In the genomic region with DNA sequence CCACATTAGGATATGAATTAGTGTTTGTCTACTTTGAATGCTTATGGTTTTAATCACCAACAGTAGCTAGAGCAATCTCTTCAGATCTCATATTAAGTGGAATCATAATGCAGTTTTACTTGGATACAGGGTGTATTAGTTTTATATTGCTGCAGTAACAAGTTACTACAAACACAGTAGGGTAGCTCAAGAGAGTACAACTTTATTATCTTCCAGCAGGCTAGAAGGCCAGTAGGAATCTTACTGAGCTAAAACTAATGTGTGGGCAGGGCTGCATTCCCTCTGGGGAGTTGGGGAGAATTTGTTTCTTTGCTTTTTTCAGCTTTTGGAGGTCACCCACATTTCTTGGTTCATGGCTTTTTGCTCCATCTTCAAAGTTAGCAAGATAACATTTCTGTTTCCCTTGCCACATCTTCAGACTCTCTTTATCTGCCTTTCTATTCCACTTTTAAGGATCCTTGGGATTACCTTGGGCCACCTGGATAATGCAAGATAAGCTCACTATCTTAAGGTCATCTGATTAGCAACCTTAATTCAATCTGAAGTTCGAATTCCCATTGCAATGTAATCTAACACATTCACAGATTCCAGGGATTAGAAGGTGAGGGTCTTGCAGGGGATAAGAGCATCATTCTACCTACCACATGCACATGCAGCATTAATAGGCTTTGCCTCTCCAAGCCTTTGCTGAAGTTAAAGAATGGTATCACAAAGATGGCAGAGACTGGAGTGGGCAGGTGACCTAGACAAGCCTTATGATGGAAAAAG, we compare ENCODE assay signal across 19 cellular contexts.
A peak's percentile ranks its signal among the peaks of the same experiment; 100 is the strongest.
DNase-seq lines count a peak whose midpoint lies in the region; ATAC-seq, FAIRE-seq and TF ChIP-seq lines count a peak whose summit lies in the region.
"Had no signal": no experiment of that assay in that cellular context is flagged by ENCODE, and none has a peak within 500 bp of the region (broad histone marks: within the 10 kb centered on the region; RNA-seq: fewer than 3 reads in every experiment).

No MANE protein-coding gene starts in this region.

- peaks cover 0 to 7% (median 0%) of the 10 kb centered on the region in 4 donors for H3K4me1 ChIP-seq in esophagus muscularis mucosa
- no peaks in the 10 kb centered on the region for H3K4me1 ChIP-seq in naive thymus-derived CD4-positive, alpha-beta T cell (ENCODE audit: control insufficient read depth in 2 of 2, insufficient read depth in 2 of 2, low read length in 2 of 2)
- H3K4me1 ChIP-seq: BLaER1 had no signal

- H3K27ac ChIP-seq in WERI-Rb-1: no peak overlapping the region
- no peak overlapping the region for H3K27ac ChIP-seq in esophagus muscularis mucosa (replicated peaks in 1 of 4)
- no peak overlapping the region for H3K27ac ChIP-seq in naive thymus-derived CD4-positive, alpha-beta T cell (ENCODE audit: low read depth, low read length)
- H3K27ac ChIP-seq: BLaER1, GM23248 had no signal

- POLR2A ChIA-PET in naive thymus-derived CD4-positive, alpha-beta T cell (lab: Charles Lee): no interaction called here

- no peaks in the 10 kb centered on the region for H3K36me3 Mint-ChIP-seq in naive thymus-derived CD4-positive, alpha-beta T cell
- H3K36me3 Mint-ChIP-seq: CD14-positive monocyte; CD4-positive, alpha-beta memory T cell had no signal

- H3K9me3 Mint-ChIP-seq in naive thymus-derived CD4-positive, alpha-beta T cell: peaks cover 0 to 14% (median 7%) of the 10 kb centered on the region in 11 donors

- 74% methylated on average over 1 of the region's 1 CpG for WGBS in esophagus muscularis mucosa

- TF ChIP-seq EP300 in esophagus muscularis mucosa (IDR thresholded peaks at IDR 0.05): no peak

- no peak overlapping the region for H3K4me3 ChIP-seq in WERI-Rb-1 (ENCODE audit: low read depth, low read length)
- H3K4me3 ChIP-seq in esophagus muscularis mucosa: no peak overlapping the region
- no peak overlapping the region for H3K4me3 ChIP-seq in naive thymus-derived CD4-positive, alpha-beta T cell (ENCODE audit: low read length)
- H3K4me3 ChIP-seq: BLaER1, GM12878, GM23248 had no signal

- H3K36me3 ChIP-seq in WERI-Rb-1: no peaks in the 10 kb centered on the region
- H3K36me3 ChIP-seq in esophagus muscularis mucosa: no peaks in the 10 kb centered on the region
- H3K36me3 ChIP-seq in naive thymus-derived CD4-positive, alpha-beta T cell (ENCODE audit: control insufficient read depth in 2 of 3, insufficient read depth in 3 of 3, low read length in 3 of 3): no peaks in the 10 kb centered on the region
- H3K36me3 ChIP-seq: BLaER1 had no signal

- FAIRE-seq in H54 (lab: Jason Lieb, UNC): peak; percentile 60
- FAIRE-seq: GM12878 had no signal

- TF ChIP-seq CTCF in WERI-Rb-1 (IDR thresholded peaks at IDR 0.05; ENCODE audit: low read depth, low read length): no peak
- no peak for TF ChIP-seq CTCF in esophagus muscularis mucosa (IDR thresholded peaks at IDR 0.05)

- H3K9me3 ChIP-seq in WERI-Rb-1 (ENCODE audit: severe bottlenecking) (peaks cover 10% of the 10 kb centered on the region), esophagus muscularis mucosa (no peaks in the 10 kb centered on the region)
- no peaks in the 10 kb centered on the region for H3K9me3 ChIP-seq in naive thymus-derived CD4-positive, alpha-beta T cell (ENCODE audit: control insufficient read depth in 2 of 3, low read length in 3 of 3)

- intact Hi-C loops in Right ventricle myocardium superior (cut with DNase I) (no loop called here), left cardiac atrium (cut with DNase I) (no loop called here), esophagus muscularis mucosa (cut with DNase I) (no loop called here)
- intact Hi-C loops in naive thymus-derived CD4-positive, alpha-beta T cell (cut with micrococcal nuclease): no loop called here

- peak; percentile 42 for ATAC-seq in Right ventricle myocardium superior (ENCODE audit: poor library complexity)
- no peak for ATAC-seq in left cardiac atrium
- no peak for ATAC-seq in naive thymus-derived CD4-positive, alpha-beta T cell
- ATAC-seq: GM12878 had no signal

- H3K27me3 Mint-ChIP-seq in naive thymus-derived CD4-positive, alpha-beta T cell: peaks cover 0 to 5% (median 0%) of the 10 kb centered on the region in 5 donors

- TF ChIP-seq POLR2A in H54 (IDR thresholded peaks at IDR 0.05; ENCODE audit: low read depth, low read length) (no peak), esophagus muscularis mucosa (IDR thresholded peaks at IDR 0.05; ENCODE audit: low read depth) (no peak)

- no peak overlapping the region for H3K4me3 Mint-ChIP-seq in naive thymus-derived CD4-positive, alpha-beta T cell
- H3K4me3 Mint-ChIP-seq: CD14-positive monocyte; CD4-positive, alpha-beta memory T cell had no signal

- H3K27ac Mint-ChIP-seq in naive thymus-derived CD4-positive, alpha-beta T cell: no peak overlapping the region
- H3K27ac Mint-ChIP-seq: CD14-positive monocyte; CD4-positive, alpha-beta memory T cell had no signal

- CTCF ChIA-PET in naive thymus-derived CD4-positive, alpha-beta T cell (lab: Charles Lee): no interaction called here

- DNase-seq in Right ventricle myocardium superior (no peak), left cardiac atrium (no peak), H54 (ENCODE audit: insufficient read length, low spot score) (no peak), WERI-Rb-1 (peak; percentile 58), esophagus muscularis mucosa (ENCODE audit: extremely low spot score) (no peak)
- no peak for DNase-seq in effector CD8-positive, alpha-beta T cell (lab: John Stamatoyannopoulos, UW)
- no peak for DNase-seq in naive thymus-derived CD4-positive, alpha-beta T cell
- DNase-seq: 8988T; Calu3; CD4-positive, alpha-beta memory T cell; DMS 273 treated with DMSO at 0.1 percent for 48 hours; DMS53; DND-41; EL; GM23248; HCEC 1CT had no signal

- H3K4me1 Mint-ChIP-seq in naive thymus-derived CD4-positive, alpha-beta T cell: no peaks in the 10 kb centered on the region
- H3K4me1 Mint-ChIP-seq: CD14-positive monocyte; CD4-positive, alpha-beta memory T cell had no signal

- H3K27me3 ChIP-seq in WERI-Rb-1 (ENCODE audit: insufficient read depth, low read depth, severe bottlenecking) (no peaks in the 10 kb centered on the region), esophagus muscularis mucosa (no peaks in the 10 kb centered on the region)
- H3K27me3 ChIP-seq in naive thymus-derived CD4-positive, alpha-beta T cell (ENCODE audit: control insufficient read depth in 2 of 2, insufficient read depth in 2 of 2, low read length in 2 of 2): no peaks in the 10 kb centered on the region
- H3K27me3 ChIP-seq: BLaER1 had no signal
